In the genomic region with DNA sequence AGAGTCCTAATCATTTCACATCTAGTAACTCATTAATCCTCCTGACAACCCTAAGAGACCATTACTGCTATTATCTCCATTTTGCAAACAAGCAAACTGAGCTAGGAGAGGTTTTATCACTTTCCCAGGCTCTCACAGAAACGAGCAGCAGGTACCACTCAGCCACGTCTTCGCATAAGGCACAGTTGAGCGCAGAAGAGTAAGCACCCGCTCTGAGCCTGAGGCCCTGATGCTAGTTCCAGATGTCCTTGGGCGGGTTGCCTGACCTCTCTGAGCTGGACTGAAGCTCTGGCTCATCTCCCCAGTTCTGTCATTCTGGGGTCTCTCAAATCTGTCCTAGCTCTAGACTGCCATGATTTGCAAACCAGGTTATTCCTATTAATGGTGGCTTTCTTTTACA, we compare ENCODE assay signal across 20 cellular contexts.
DNase-seq lines count a peak whose midpoint lies in the region; ATAC-seq, FAIRE-seq and TF ChIP-seq lines count a peak whose summit lies in the region.
"Had no signal": no experiment of that assay in that cellular context is flagged by ENCODE, and none has a peak within 500 bp of the region (broad histone marks: within the 10 kb centered on the region; RNA-seq: fewer than 3 reads in every experiment).

No MANE protein-coding gene starts in this region.

- H3K4me3 Mint-ChIP-seq in astrocyte (ENCODE audit: unreplicated experiment) (no peak overlapping the region), mesothelial cell of epicardium (no peak overlapping the region), osteocyte (ENCODE audit: unreplicated experiment) (no peak overlapping the region)
- H3K4me3 Mint-ChIP-seq in stimulated activated naive CD8-positive, alpha-beta T cell treated with anti-CD3 and anti-CD28 coated beads, Interleukin-15, amount 100 ng/mL, for 72 hours: no peak overlapping the region
- H3K4me3 Mint-ChIP-seq: CD4-positive, CD25-positive, alpha-beta regulatory T cell had no signal

- H3K4me1 Mint-ChIP-seq in astrocyte (ENCODE audit: low read depth, unreplicated experiment) (peaks cover 32% of the 10 kb centered on the region), mesothelial cell of epicardium (peaks cover 41% of the 10 kb centered on the region), osteocyte (ENCODE audit: unreplicated experiment) (peaks cover 59% of the 10 kb centered on the region)
- H3K4me1 Mint-ChIP-seq in stimulated activated naive CD8-positive, alpha-beta T cell treated with anti-CD3 and anti-CD28 coated beads, Interleukin-15, amount 100 ng/mL, for 72 hours: peaks cover 3% of the 10 kb centered on the region

- H3K27me3 Mint-ChIP-seq in astrocyte (ENCODE audit: low read depth, unreplicated experiment) (peaks cover 1% of the 10 kb centered on the region), mesothelial cell of epicardium (ENCODE audit: low read depth) (no peaks in the 10 kb centered on the region), osteocyte (ENCODE audit: unreplicated experiment) (no peaks in the 10 kb centered on the region)
- H3K27me3 Mint-ChIP-seq in stimulated activated naive CD8-positive, alpha-beta T cell treated with anti-CD3 and anti-CD28 coated beads, Interleukin-15, amount 100 ng/mL, for 72 hours: peaks cover 95% of the 10 kb centered on the region

- no peak overlapping the region for H2AFZ ChIP-seq in astrocyte (ENCODE audit: low read depth, low read length)

- no peak for ATAC-seq in left lung
- ATAC-seq in stimulated activated naive CD8-positive, alpha-beta T cell treated with anti-CD3 and anti-CD28 coated beads, Interleukin-15, amount 100 ng/mL, for 72 hours: no peak
- ATAC-seq: HCT116, Right ventricle myocardium inferior had no signal

- H3K4me1 ChIP-seq in astrocyte (ENCODE audit: insufficient read depth, low read length): peaks cover 34% of the 10 kb centered on the region
- H3K4me1 ChIP-seq in left lung: no peaks in the 10 kb centered on the region
- no peaks in the 10 kb centered on the region for H3K4me1 ChIP-seq in thyroid gland

- H3K9me3 ChIP-seq in astrocyte (ENCODE audit: insufficient read depth, low read depth, low read length) (no peaks in the 10 kb centered on the region), left lung (no peaks in the 10 kb centered on the region), thyroid gland (no peaks in the 10 kb centered on the region)

- H4K20me1 ChIP-seq in astrocyte (ENCODE audit: insufficient read depth, low read length): no peaks in the 10 kb centered on the region

- H3K79me2 ChIP-seq in astrocyte (ENCODE audit: insufficient read depth, low read length): no peaks in the 10 kb centered on the region

- DNase-seq in astrocyte (ENCODE audit: low read depth): no peak
- DNase-seq in mesothelial cell of epicardium (ENCODE audit: low spot score in 2 of 2, unreplicated experiment in 2 of 2): no peak
- DNase-seq in osteocyte (ENCODE audit: extremely low spot score, unreplicated experiment): no peak
- DNase-seq in left lung: no peak
- DNase-seq in stimulated activated naive CD8-positive, alpha-beta T cell treated with anti-CD3 and anti-CD28 coated beads, Interleukin-15, amount 100 ng/mL, for 72 hours: no peak
- no peak for DNase-seq in thyroid gland
- no peak for DNase-seq in activated CD8-positive, alpha-beta memory T cell treated with anti-CD3 and anti-CD28 coated beads, Interleukin-2, amount 50 U/mL, for 48 hours
- DNase-seq: CD4-positive, CD25-positive, alpha-beta regulatory T cell; EL; GF-D8; MV-4-11; NCI-H1105 treated with DMSO at 0.1 percent for 48 hours; NCI-H2081; NCI-H2171 treated with DMSO at 0.1 percent for 48 hours; NCI-H524 treated with DMSO at 0.1 percent for 48 hours; OCI-M1 had no signal

- WGBS in thyroid gland, 2 donors: 66 to 77% methylated on average over 6 of the region's 6 CpGs

- no peak for FAIRE-seq in astrocyte (lab: Jason Lieb, UNC)
- FAIRE-seq: GM19239, H1 had no signal

- H3K27ac Mint-ChIP-seq in astrocyte (ENCODE audit: unreplicated experiment) (no peak overlapping the region), mesothelial cell of epicardium (peak overlapping the region; percentile 90), osteocyte (ENCODE audit: unreplicated experiment) (peak overlapping the region; percentile 96)
- H3K27ac Mint-ChIP-seq in stimulated activated naive CD8-positive, alpha-beta T cell treated with anti-CD3 and anti-CD28 coated beads, Interleukin-15, amount 100 ng/mL, for 72 hours: no peak overlapping the region
- H3K27ac Mint-ChIP-seq: CD4-positive, CD25-positive, alpha-beta regulatory T cell had no signal

- H3K9ac ChIP-seq in astrocyte (ENCODE audit: low read length): peak overlapping the region; percentile 74

- no peak overlapping the region for H3K4me2 ChIP-seq in astrocyte (ENCODE audit: low read length)

- no peak for TF ChIP-seq POLR2A in thyroid gland (IDR thresholded peaks at IDR 0.05)

- no peak for TF ChIP-seq CTCF in astrocyte (IDR thresholded peaks at IDR 0.05; ENCODE audit: insufficient read depth, low read depth, low read length)
- no peak for TF ChIP-seq CTCF in mesothelial cell of epicardium (IDR thresholded peaks at IDR 0.05; ENCODE audit: unreplicated experiment)
- no peak for TF ChIP-seq CTCF in osteocyte (IDR thresholded peaks at IDR 0.05)
- no peak for TF ChIP-seq CTCF in left lung (IDR thresholded peaks at IDR 0.05)
- TF ChIP-seq CTCF in thyroid gland (IDR thresholded peaks at IDR 0.05): no peak

- H3K27me3 ChIP-seq in astrocyte (ENCODE audit: insufficient read depth, low read length) (no peaks in the 10 kb centered on the region), left lung (peaks cover 0 to 9% of the 10 kb centered on the region in 2 donors), thyroid gland (no peaks in the 10 kb centered on the region)

- H3K27ac ChIP-seq in astrocyte (ENCODE audit: low read depth, low read length): peak overlapping the region; percentile 97
- no peak overlapping the region for H3K27ac ChIP-seq in left lung
- no peak overlapping the region for H3K27ac ChIP-seq in thyroid gland

- intact Hi-C loops in left lung (cut with DNase I) (no loop called here), thyroid gland (cut with DNase I) (no loop called here)

- H3K36me3 Mint-ChIP-seq in astrocyte (ENCODE audit: low read depth, unreplicated experiment) (no peaks in the 10 kb centered on the region), mesothelial cell of epicardium (no peaks in the 10 kb centered on the region), osteocyte (ENCODE audit: unreplicated experiment) (peaks cover 13% of the 10 kb centered on the region)
- H3K36me3 Mint-ChIP-seq: CD4-positive, CD25-positive, alpha-beta regulatory T cell had no signal

- no peaks in the 10 kb centered on the region for H3K36me3 ChIP-seq in astrocyte (ENCODE audit: insufficient read depth, low read length)
- H3K36me3 ChIP-seq in left lung: no peaks in the 10 kb centered on the region
- H3K36me3 ChIP-seq in thyroid gland: no peaks in the 10 kb centered on the region

- H3K4me3 ChIP-seq in astrocyte (ENCODE audit: insufficient read depth, low read depth, low read length): no peak overlapping the region
- no peak overlapping the region for H3K4me3 ChIP-seq in left lung
- no peak overlapping the region for H3K4me3 ChIP-seq in thyroid gland (replicated peaks in 1 of 3)

- H3K9me3 Mint-ChIP-seq in astrocyte (ENCODE audit: unreplicated experiment) (peaks cover 5% of the 10 kb centered on the region), mesothelial cell of epicardium (no peaks in the 10 kb centered on the region), osteocyte (ENCODE audit: unreplicated experiment) (peaks cover 14% of the 10 kb centered on the region)
- no peaks in the 10 kb centered on the region for H3K9me3 Mint-ChIP-seq in stimulated activated naive CD8-positive, alpha-beta T cell treated with anti-CD3 and anti-CD28 coated beads, Interleukin-15, amount 100 ng/mL, for 72 hours

Comparison
In these comparisons a context has a peak if more than half of its experiments do, and no peak if none do; other contexts are left out.
1. H3K27ac Mint-ChIP-seq: peak in mesothelial cell of epicardium (single experiment) and osteocyte (single experiment); none in astrocyte (single experiment) and stimulated activated naive CD8-positive, alpha-beta T cell treated with anti-CD3 and anti-CD28 coated beads, Interleukin-15, amount 100 ng/mL, for 72 hours (0 of 2).